Comparison of ENCODE assay signal across 11 cellular contexts in genomic region chr6:110518281-110518623, GRCh38. TPM values are rescaled to one million over a fixed set of nuclear protein-coding genes. Genes with fewer than 3 reads are reported as not detected.
DNase-seq lines count a peak whose midpoint lies in the region; ATAC-seq and TF ChIP-seq lines count a peak whose summit lies in the region.
"Had no signal": no experiment of that assay in that cellular context is flagged by ENCODE, and none has a peak within 500 bp of the region (broad histone marks: within the 10 kb centered on the region; RNA-seq: fewer than 3 reads in every experiment).

No MANE protein-coding gene starts in this region.

- TF ChIP-seq CTCF in left ventricle myocardium inferior (IDR thresholded peaks at IDR 0.05; ENCODE audit: borderline replicate concordance) (peak; percentile 52), right atrium auricular region (IDR thresholded peaks at IDR 0.05) (peak in 1 of 2 donors; percentile 47), fibroblast of pulmonary artery (IDR thresholded peaks at IDR 0.05; ENCODE audit: low read length, missing control alignments) (peak; percentile 63), prostate gland (IDR thresholded peaks at IDR 0.05) (peak in 2 of 4 experiments; percentile 32 to 38)

- ATAC-seq in HG02885 (IDR thresholded peaks at IDR 0.05; ENCODE audit: poor library complexity, unreplicated experiment) (no peak), HG02642 (IDR thresholded peaks at IDR 0.05; ENCODE audit: poor library complexity, unreplicated experiment) (no peak)

- DNase-seq in left ventricle myocardium inferior: no peak
- DNase-seq in right atrium auricular region (ENCODE audit: low spot score): no peak
- DNase-seq in RKO (ENCODE audit: low spot score): peak; percentile 60
- DNase-seq in fibroblast of pulmonary artery (ENCODE audit: low read depth): peak; percentile 59
- DNase-seq in KG1 (lab: John Stamatoyannopoulos, UW): no peak
- no peak for DNase-seq in prostate gland (ENCODE audit: low spot score)
- DNase-seq: GDM1, naive B cell had no signal

- no peak overlapping the region for H3K27ac ChIP-seq in left ventricle myocardium inferior (replicated peaks)
- H3K27ac ChIP-seq in right atrium auricular region: no peak overlapping the region
- no peak overlapping the region for H3K27ac ChIP-seq in prostate gland
- H3K27ac ChIP-seq: SJSA1 had no signal

- H3K4me1 ChIP-seq in left ventricle myocardium inferior: peaks cover under 1% of the 10 kb centered on the region
- no peaks in the 10 kb centered on the region for H3K4me1 ChIP-seq in right atrium auricular region
- peaks cover 5% of the 10 kb centered on the region for H3K4me1 ChIP-seq in prostate gland (replicated peaks)
- H3K4me1 ChIP-seq: SJSA1 had no signal

- intact Hi-C loops in left ventricle myocardium inferior (cut with micrococcal nuclease) (no loop called here), prostate gland (cut with DNase I) (no loop called here)

- H3K36me3 ChIP-seq in left ventricle myocardium inferior: no peaks in the 10 kb centered on the region
- H3K36me3 ChIP-seq in right atrium auricular region: no peaks in the 10 kb centered on the region
- no peaks in the 10 kb centered on the region for H3K36me3 ChIP-seq in prostate gland
- H3K36me3 ChIP-seq: SJSA1 had no signal

- peaks cover 4% of the 10 kb centered on the region for H3K27me3 ChIP-seq in left ventricle myocardium inferior (ENCODE audit: low read depth)
- no peaks in the 10 kb centered on the region for H3K27me3 ChIP-seq in right atrium auricular region
- no peaks in the 10 kb centered on the region for H3K27me3 ChIP-seq in prostate gland (replicated peaks; ENCODE audit: insufficient read depth)
- H3K27me3 ChIP-seq: SJSA1 had no signal

- H3K9me3 ChIP-seq in left ventricle myocardium inferior (replicated peaks) (no peaks in the 10 kb centered on the region), right atrium auricular region (no peaks in the 10 kb centered on the region), prostate gland (no peaks in the 10 kb centered on the region)
- H3K9me3 ChIP-seq: SJSA1 had no signal

- TF ChIP-seq POLR2A in prostate gland (IDR thresholded peaks at IDR 0.05): no peak

- WGBS in prostate gland: 16% methylated on average over 1 of the region's 1 CpG

- H3K4me3 ChIP-seq in left ventricle myocardium inferior (no peak overlapping the region), right atrium auricular region (no peak overlapping the region), fibroblast of pulmonary artery (replicated peaks; ENCODE audit: low read depth, low read length) (no peak overlapping the region), prostate gland (no peak overlapping the region)
- H3K4me3 ChIP-seq: SJSA1 had no signal

RNA-seq across cellular contexts. Expression of gene SLC22A16, which starts 41.8 kb away (rescaled TPM):
- total RNA-seq in left ventricle myocardium inferior (not detected), right atrium auricular region (not detected), prostate gland (1 to 10 TPM in 1 of 2 donors, not detected in 1; 2.7 TPM)
- total RNA-seq: SJSA1 had no signal

Comparison
In these comparisons a context has a peak if more than half of its experiments do, and no peak if none do; other contexts are left out.
1. DNase-seq: peak in RKO (single experiment) and fibroblast of pulmonary artery (single experiment); none in left ventricle myocardium inferior (single experiment), right atrium auricular region (single experiment), KG1 (single experiment) and prostate gland (single experiment).